ENCODE assay signal across 10 cellular contexts in genomic region chr7:74252893-74253292, GRCh38. TPM values are rescaled to one million over a fixed set of nuclear protein-coding genes. Genes with fewer than 3 reads are reported as not detected.
DNase-seq lines count a peak whose midpoint lies in the region; ATAC-seq and TF ChIP-seq lines count a peak whose summit lies in the region.
"Had no signal": no experiment of that assay in that cellular context is flagged by ENCODE, and none has a peak within 500 bp of the region (broad histone marks: within the 10 kb centered on the region; RNA-seq: fewer than 3 reads in every experiment).

No MANE protein-coding gene starts in this region.

- H3K36me3 Mint-ChIP-seq in activated T-helper 1 cell treated with anti-CD3 and anti-CD28 coated beads, Interleukin-12 subunit alpha, Interleukin-12 subunit beta, Interleukin-2, Interleukin-4 antibody, amounts not matched to agents 30 ng/mL and 10 ng/mL and 1 ng/mL, durations not matched to agents 14 hours and 24 hours and 36 hours (ENCODE audit: low read depth): peaks cover 29% of the 10 kb centered on the region
- peaks cover 13% of the 10 kb centered on the region for H3K36me3 Mint-ChIP-seq in natural killer cell treated with Interleukin-12 subunit alpha and Interleukin-12 subunit beta and Interleukin-15 and Interleukin-18, amount 100 ng/mL, for 72 hours

- peaks cover 70% of the 10 kb centered on the region for H3K79me2 ChIP-seq in DOHH2 (ENCODE audit: control insufficient read depth, low read length)

- peaks cover 75% of the 10 kb centered on the region for H3K4me1 ChIP-seq in DOHH2 (ENCODE audit: control insufficient read depth, low read length)
- peaks cover 2% of the 10 kb centered on the region for H3K4me1 ChIP-seq in right cardiac atrium (ENCODE audit: control insufficient read depth, insufficient read depth, low read length)

- H3K27ac ChIP-seq in DOHH2 (ENCODE audit: low read depth, low read length) (peak overlapping the region; percentile 88), right cardiac atrium (ENCODE audit: low read length) (no peak overlapping the region)

- H3K4me2 ChIP-seq in DOHH2 (ENCODE audit: low read length): peak overlapping the region; percentile 76

- no peak for TF ChIP-seq CTCF in DOHH2 (IDR thresholded peaks at IDR 0.05; ENCODE audit: low read depth, low read length, poor library complexity, severe bottlenecking)

- peaks cover 33% of the 10 kb centered on the region for H3F3A ChIP-seq in DOHH2 (ENCODE audit: control insufficient read depth, insufficient read depth)

- H3K9me3 ChIP-seq in DOHH2 (ENCODE audit: control insufficient read depth, insufficient read depth, low read length): no peaks in the 10 kb centered on the region
- H3K9me3 ChIP-seq in MG63: no peaks in the 10 kb centered on the region
- H3K9me3 ChIP-seq in right cardiac atrium (ENCODE audit: control insufficient read depth, low read length): no peaks in the 10 kb centered on the region

- no peak for ATAC-seq in natural killer cell treated with Interleukin-12 subunit alpha and Interleukin-12 subunit beta and Interleukin-15 and Interleukin-18, amount 100 ng/mL, for 72 hours
- ATAC-seq in right cardiac atrium: no peak
- ATAC-seq: left ventricle myocardium superior had no signal

- H3K4me3 Mint-ChIP-seq in activated T-helper 1 cell treated with anti-CD3 and anti-CD28 coated beads, Interleukin-12 subunit alpha, Interleukin-12 subunit beta, Interleukin-2, Interleukin-4 antibody, amounts not matched to agents 30 ng/mL and 10 ng/mL and 1 ng/mL, durations not matched to agents 14 hours and 24 hours and 36 hours: peak overlapping the region; percentile 95
- H3K4me3 Mint-ChIP-seq in natural killer cell treated with Interleukin-12 subunit alpha and Interleukin-12 subunit beta and Interleukin-15 and Interleukin-18, amount 100 ng/mL, for 72 hours: peak overlapping the region; percentile 80

- no peaks in the 10 kb centered on the region for H3K9me3 Mint-ChIP-seq in activated T-helper 1 cell treated with anti-CD3 and anti-CD28 coated beads, Interleukin-12 subunit alpha, Interleukin-12 subunit beta, Interleukin-2, Interleukin-4 antibody, amounts not matched to agents 30 ng/mL and 10 ng/mL and 1 ng/mL, durations not matched to agents 14 hours and 24 hours and 36 hours
- H3K9me3 Mint-ChIP-seq in natural killer cell treated with Interleukin-12 subunit alpha and Interleukin-12 subunit beta and Interleukin-15 and Interleukin-18, amount 100 ng/mL, for 72 hours: no peaks in the 10 kb centered on the region

- intact Hi-C loops in activated T-helper 1 cell treated with anti-CD3 and anti-CD28 coated beads, Interleukin-12 subunit alpha, Interleukin-12 subunit beta, Interleukin-2, Interleukin-4 antibody, amounts not matched to agents 30 ng/mL and 10 ng/mL and 1 ng/mL, durations not matched to agents 14 hours and 24 hours and 36 hours (cut with micrococcal nuclease): loop anchor here (1.0 kb wide), 1 partner anchor 44 kb away; no protein-coding TSS in a partner anchor
- intact Hi-C loops in right cardiac atrium (cut with DNase I): no loop called here

- H3K4me3 ChIP-seq in DOHH2 (ENCODE audit: low read length) (peak overlapping the region; percentile 84), MG63 (peak overlapping the region; percentile 89; the same call in 1 of the 2 replicates), right cardiac atrium (ENCODE audit: low read length) (no peak overlapping the region)

- H3K27me3 Mint-ChIP-seq in activated T-helper 1 cell treated with anti-CD3 and anti-CD28 coated beads, Interleukin-12 subunit alpha, Interleukin-12 subunit beta, Interleukin-2, Interleukin-4 antibody, amounts not matched to agents 30 ng/mL and 10 ng/mL and 1 ng/mL, durations not matched to agents 14 hours and 24 hours and 36 hours (ENCODE audit: insufficient read depth): no peaks in the 10 kb centered on the region
- no peaks in the 10 kb centered on the region for H3K27me3 Mint-ChIP-seq in natural killer cell treated with Interleukin-12 subunit alpha and Interleukin-12 subunit beta and Interleukin-15 and Interleukin-18, amount 100 ng/mL, for 72 hours

- H3K9me2 ChIP-seq in DOHH2 (replicated peaks; ENCODE audit: control insufficient read depth, low read length): no peaks in the 10 kb centered on the region

- H3K27me3 ChIP-seq in DOHH2 (ENCODE audit: control insufficient read depth, low read length) (no peaks in the 10 kb centered on the region), MG63 (no peaks in the 10 kb centered on the region), right cardiac atrium (ENCODE audit: control insufficient read depth, insufficient read depth) (no peaks in the 10 kb centered on the region)

- peaks cover 21% of the 10 kb centered on the region for H3K4me1 Mint-ChIP-seq in activated T-helper 1 cell treated with anti-CD3 and anti-CD28 coated beads, Interleukin-12 subunit alpha, Interleukin-12 subunit beta, Interleukin-2, Interleukin-4 antibody, amounts not matched to agents 30 ng/mL and 10 ng/mL and 1 ng/mL, durations not matched to agents 14 hours and 24 hours and 36 hours (ENCODE audit: low read depth)
- H3K4me1 Mint-ChIP-seq in natural killer cell treated with Interleukin-12 subunit alpha and Interleukin-12 subunit beta and Interleukin-15 and Interleukin-18, amount 100 ng/mL, for 72 hours (ENCODE audit: low read depth in 2 of 2): peaks cover 15 to 31% of the 10 kb centered on the region in 2 donors

- WGBS in right cardiac atrium: 86% methylated on average over 5 of the region's 5 CpGs

- H4K20me1 ChIP-seq in DOHH2 (ENCODE audit: control insufficient read depth, insufficient read depth, low read depth, low read length): 0 out of 2 replicates have a peak, but pooled peaks cover 5% of the 10 kb centered on the region

- peaks cover 55% of the 10 kb centered on the region for H3K36me3 ChIP-seq in DOHH2 (ENCODE audit: control insufficient read depth, low read length)
- H3K36me3 ChIP-seq in MG63: peaks cover 18% of the 10 kb centered on the region

- no peak overlapping the region for H3K27ac Mint-ChIP-seq in activated T-helper 1 cell treated with anti-CD3 and anti-CD28 coated beads, Interleukin-12 subunit alpha, Interleukin-12 subunit beta, Interleukin-2, Interleukin-4 antibody, amounts not matched to agents 30 ng/mL and 10 ng/mL and 1 ng/mL, durations not matched to agents 14 hours and 24 hours and 36 hours
- peak overlapping the region in 1 of 2 donors; percentile 41 for H3K27ac Mint-ChIP-seq in natural killer cell treated with Interleukin-12 subunit alpha and Interleukin-12 subunit beta and Interleukin-15 and Interleukin-18, amount 100 ng/mL, for 72 hours

- DNase-seq in MG63: no peak
- DNase-seq in activated T-helper 1 cell treated with anti-CD3 and anti-CD28 coated beads, Interleukin-12 subunit alpha, Interleukin-12 subunit beta, Interleukin-2, Interleukin-4 antibody, amounts not matched to agents 30 ng/mL and 10 ng/mL and 1 ng/mL, durations not matched to agents 14 hours and 24 hours and 36 hours (ENCODE audit: low spot score): no peak
- no peak for DNase-seq in natural killer cell treated with Interleukin-12 subunit alpha and Interleukin-12 subunit beta and Interleukin-15 and Interleukin-18, amount 100 ng/mL, for 72 hours (ENCODE audit: low spot score)
- DNase-seq in SW480 (ENCODE audit: low spot score): no peak
- no peak for DNase-seq in AML-193 (lab: John Stamatoyannopoulos, UW)
- no peak for DNase-seq in right cardiac atrium
- no peak for DNase-seq in HCEC 1CT
- DNase-seq: left ventricle myocardium superior, T1000 had no signal

RNA-seq across cellular contexts. Expression of gene RFC2, which starts 1.3 kb away (rescaled TPM):
- total RNA-seq in MG63 (2014; rRNA removed; shearing (Covaris generic); ENCODE audit: low replicate concordance): 17.3 and 27.4 TPM in 2 replicates
- total RNA-seq in activated T-helper 1 cell treated with anti-CD3 and anti-CD28 coated beads, Interleukin-12 subunit alpha, Interleukin-12 subunit beta, Interleukin-2, Interleukin-4 antibody, amounts not matched to agents 30 ng/mL and 10 ng/mL and 1 ng/mL, durations not matched to agents 14 hours and 24 hours and 36 hours: 87.3 and 89.1 TPM in 2 replicates
- total RNA-seq in natural killer cell treated with Interleukin-12 subunit alpha and Interleukin-12 subunit beta and Interleukin-15 and Interleukin-18, amount 100 ng/mL, for 72 hours: 10 to 100 TPM; 66.4 to 87.5 TPM
- 10 to 100 TPM in 1 of 4 donors, 1 to 10 TPM in 3; 8.9 to 11.5 (median 9.1) TPM for total RNA-seq in right cardiac atrium
- 9.4 TPM for polyA plus RNA-seq in right cardiac atrium

RNA-seq across cellular contexts. Expression of gene CLIP2, which starts 36.3 kb away (rescaled TPM):
- 6.3 and 6.9 TPM in 2 replicates for total RNA-seq in MG63 (2014; rRNA removed; shearing (Covaris generic); ENCODE audit: low replicate concordance)
- 1.5 and 1.7 TPM in 2 replicates for total RNA-seq in activated T-helper 1 cell treated with anti-CD3 and anti-CD28 coated beads, Interleukin-12 subunit alpha, Interleukin-12 subunit beta, Interleukin-2, Interleukin-4 antibody, amounts not matched to agents 30 ng/mL and 10 ng/mL and 1 ng/mL, durations not matched to agents 14 hours and 24 hours and 36 hours
- total RNA-seq in natural killer cell treated with Interleukin-12 subunit alpha and Interleukin-12 subunit beta and Interleukin-15 and Interleukin-18, amount 100 ng/mL, for 72 hours: 10 to 100 TPM; 12.2 to 17.0 TPM
- 1 to 10 TPM; 7.2 to 9.4 (median 8.9) TPM for total RNA-seq in right cardiac atrium
- polyA plus RNA-seq in right cardiac atrium: 6.3 TPM

RNA-seq across cellular contexts. Expression of gene LAT2, which starts 43.1 kb away (rescaled TPM):
- 0.20 TPM in 1 of 2 replicates, not detected in the other for total RNA-seq in MG63 (2014; rRNA removed; shearing (Covaris generic); ENCODE audit: low replicate concordance)
- total RNA-seq in activated T-helper 1 cell treated with anti-CD3 and anti-CD28 coated beads, Interleukin-12 subunit alpha, Interleukin-12 subunit beta, Interleukin-2, Interleukin-4 antibody, amounts not matched to agents 30 ng/mL and 10 ng/mL and 1 ng/mL, durations not matched to agents 14 hours and 24 hours and 36 hours: 15.5 and 18.3 TPM in 2 replicates
- total RNA-seq in natural killer cell treated with Interleukin-12 subunit alpha and Interleukin-12 subunit beta and Interleukin-15 and Interleukin-18, amount 100 ng/mL, for 72 hours: 100 to 1,000 TPM in 1 of 2 donors, 10 to 100 TPM in 1; 78.0 to 161 TPM
- total RNA-seq in right cardiac atrium: 1 to 10 TPM; 2.4 to 5.1 (median 3.8) TPM
- 2.1 TPM for polyA plus RNA-seq in right cardiac atrium
